Comparison of ENCODE assay signal across 21 cellular contexts in genomic region chr20:37537505-37537904, GRCh38. TPM values are rescaled to one million over a fixed set of nuclear protein-coding genes. Genes with fewer than 3 reads are reported as not detected.
A peak's percentile ranks its signal among the peaks of the same experiment; 100 is the strongest.
DNase-seq lines count a peak whose midpoint lies in the region; ATAC-seq, FAIRE-seq and TF ChIP-seq lines count a peak whose summit lies in the region.
"Had no signal": no experiment of that assay in that cellular context is flagged by ENCODE, and none has a peak within 500 bp of the region (broad histone marks: within the 10 kb centered on the region; RNA-seq: fewer than 3 reads in every experiment).

No MANE protein-coding gene starts in this region.

- H3K4me2 ChIP-seq in H9 (ENCODE audit: insufficient read depth, insufficient read length, low read length) (no peak overlapping the region), K562 (ENCODE audit: insufficient read depth, low read length) (no peak overlapping the region)

- ATAC-seq in K562: no peak
- ATAC-seq: GM12878 had no signal

- H2BK12ac ChIP-seq in H9 (ENCODE audit: insufficient read length, low read depth, low read length): no peak overlapping the region

- H3T11ph ChIP-seq in H9 (ENCODE audit: low read length): no peak overlapping the region

- DNase-seq in H9: peak; percentile 17
- DNase-seq in K562 (ENCODE audit: extremely low read depth in 1 of 4, low spot score in 3 of 4): no peak
- DNase-seq in mesenteric fat pad (ENCODE audit: low spot score): peak; percentile 47
- no peak for DNase-seq in A172 (ENCODE audit: low spot score)
- no peak for DNase-seq in activated CD4-positive, alpha-beta T cell treated with anti-CD3 and anti-CD28 coated beads, Interleukin-2, amount 50 U/mL, for 1 hour
- DNase-seq in cortex of kidney (lab: John Stamatoyannopoulos, UW): no peak
- DNase-seq: BE2C; C1 segment of cervical spinal cord; CD4-positive, CD25-positive, alpha-beta regulatory T cell; CD8-positive, alpha-beta memory T cell; COR-L47; DMS 273 treated with DMSO at 0.1 percent for 48 hours; DND-41 had no signal

- H2BK5ac ChIP-seq in H9 (ENCODE audit: insufficient read length, low read length): no peak overlapping the region

- H3K27me3 ChIP-seq in H9 (ENCODE audit: insufficient read depth, low read length): no peaks in the 10 kb centered on the region
- H3K27me3 ChIP-seq in K562 (ENCODE audit: control insufficient read depth in 2 of 2, insufficient read depth in 2 of 2, low read length in 2 of 2): no peaks in the 10 kb centered on the region; a peak in 1 of 5 replicates
- H3K27me3 ChIP-seq: BE2C had no signal

- H3K4me1 Mint-ChIP-seq in H9: peaks cover 26 to 31% of the 10 kb centered on the region in 2 experiments

- in situ Hi-C loops in K562 (cut with MboI): loop anchor here (5.0 to 10.0 kb wide), 2 partner anchors 283 to 340 kb away; no protein-coding TSS in a partner anchor

- TF ChIP-seq CTCF in H9 (conservative IDR thresholded peaks at IDR 0.05): no peak
- no peak for TF ChIP-seq CTCF in K562 (IDR thresholded peaks at IDR 0.05 in 2 of 3, conservative IDR thresholded peaks at IDR 0.05 in 1 of 3; ENCODE audit: insufficient read depth in 2 of 3, low read depth in 1 of 3, low read length in 3 of 3)

- no peaks in the 10 kb centered on the region for H3K9me1 ChIP-seq in K562 (ENCODE audit: control insufficient read depth, insufficient read depth, low read length)

- TF ChIP-seq EP300 in K562 (IDR thresholded peaks at IDR 0.05; ENCODE audit: low read length): no peak

- H3K14ac ChIP-seq in H9 (ENCODE audit: insufficient read depth, low read length): no peak overlapping the region

- H3K56ac ChIP-seq in H9 (ENCODE audit: insufficient read length, low read depth, low read length): no peak overlapping the region

- H2AFZ ChIP-seq in H9 (ENCODE audit: low read length): no peak overlapping the region
- no peak overlapping the region for H2AFZ ChIP-seq in K562 (ENCODE audit: low read depth, low read length)

- no peak overlapping the region for H3K4me3 ChIP-seq in K562
- H3K4me3 ChIP-seq: GM12878 had no signal

- H4K5ac ChIP-seq in H9 (ENCODE audit: insufficient read length, low read depth, low read length): no peak overlapping the region

- CTCF ChIA-PET in K562 (lab: Yijun Ruan, JAX; ENCODE audit: low intra/inter-chr PET ratio): no interaction called here

- H3K9me3 ChIP-seq in H9 (ENCODE audit: control insufficient read depth, low read depth, low read length) (no peaks in the 10 kb centered on the region), K562 (replicated peaks; ENCODE audit: control insufficient read depth, insufficient read depth, low read depth, low read length) (no peaks in the 10 kb centered on the region)
- H3K9me3 ChIP-seq: BE2C had no signal

- H3K27ac ChIP-seq in H9 (ENCODE audit: insufficient read length, low read depth, low read length) (no peak overlapping the region), K562 (ENCODE audit: extremely low read depth, low read depth, low read length) (no peak overlapping the region)
- H3K27ac ChIP-seq: HL-60 had no signal

- no peak overlapping the region for H4K91ac ChIP-seq in H9 (ENCODE audit: insufficient read length, low read depth, low read length)

- WGBS in H9 (ENCODE audit: extremely low coverage, insufficient read length, low lambda C conversion rate): no CpG with 5 or more reads among the region's 1 CpG
- 0% methylated on average over 1 of the region's 1 CpG for WGBS in K562 (ENCODE audit: insufficient coverage, low coverage, missing lambda C conversion rate)

- no peak for TF ChIP-seq POLR2A in K562 (conservative IDR thresholded peaks at IDR 0.05)

- H3K36me3 Mint-ChIP-seq in H9 (ENCODE audit: insufficient read depth in 1 of 3, low read depth in 3 of 3): no peaks in the 10 kb centered on the region
- H3K36me3 Mint-ChIP-seq: CD4-positive, CD25-positive, alpha-beta regulatory T cell; CD8-positive, alpha-beta memory T cell had no signal

- no peaks in the 10 kb centered on the region for H3K27me3 Mint-ChIP-seq in H9 (ENCODE audit: low read depth)

- FAIRE-seq in K562 (lab: Jason Lieb, UNC): no peak
- FAIRE-seq: A204.1, GM12878, GM19239 had no signal

- H4K20me1 ChIP-seq in H9 (ENCODE audit: control insufficient read depth, insufficient read depth, insufficient read length) (no peaks in the 10 kb centered on the region), K562 (replicated peaks; ENCODE audit: control insufficient read depth, insufficient read depth, low read length) (no peaks in the 10 kb centered on the region)

- no peak for TF ChIP-seq RAD21 in K562 (CRISPR knock-in tag; conservative IDR thresholded peaks at IDR 0.05 in 1 of 2, IDR thresholded peaks at IDR 0.05 in 1 of 2)

- no peak overlapping the region for H3K18ac ChIP-seq in H9 (ENCODE audit: insufficient read length, low read depth, low read length)

- H3K36me3 ChIP-seq in K562 (ENCODE audit: control insufficient read depth, insufficient read depth, low read length): no peaks in the 10 kb centered on the region
- H3K36me3 ChIP-seq: BE2C had no signal

- no peak overlapping the region for H2AK5ac ChIP-seq in H9 (ENCODE audit: insufficient read length, low read length)

- H2BK15ac ChIP-seq in H9 (ENCODE audit: low read depth, low read length): no peak overlapping the region

- peaks cover 2% of the 10 kb centered on the region for H3K4me1 ChIP-seq in H9 (ENCODE audit: insufficient read depth, low read length)
- peaks cover 0 to 14% of the 10 kb centered on the region in 2 experiments; a peak in 3 of 5 replicates for H3K4me1 ChIP-seq in K562 (replicated peaks in 1 of 2; ENCODE audit: control insufficient read depth in 2 of 2, insufficient read depth in 2 of 2, low read length in 2 of 2)
- H3K4me1 ChIP-seq: BE2C had no signal

- POLR2A ChIA-PET in K562 (lab: Yijun Ruan, JAX): interaction anchor here (0.6 kb wide), 1 partner anchor 358 kb away, joined by 3 read pairs; the partner anchor contains the start of genes MROH8 and RPN2

- H3K23ac ChIP-seq in H9 (ENCODE audit: insufficient read length, low read depth, low read length): no peak overlapping the region

- intact Hi-C loops in K562 (cut with micrococcal nuclease): no loop called here

- no peak overlapping the region for H2BK20ac ChIP-seq in H9 (ENCODE audit: low read depth, low read length, poor library complexity, severe bottlenecking)

- H3K79me2 ChIP-seq in H9 (ENCODE audit: insufficient read depth, low read length) (no peaks in the 10 kb centered on the region), K562 (ENCODE audit: control insufficient read depth, insufficient read depth, low read length) (no peaks in the 10 kb centered on the region)

- no TSS peak for BruUV-seq in K562 (replicated peaks; lab: Mats Ljungman, UMichigan)

- no peaks in the 10 kb centered on the region for H3K9me3 Mint-ChIP-seq in H9
- H3K9me3 Mint-ChIP-seq: CD4-positive, CD25-positive, alpha-beta regulatory T cell; CD8-positive, alpha-beta memory T cell; HFFc6 had no signal

- H3K9ac ChIP-seq in H9 (ENCODE audit: extremely low read depth, insufficient read length, low read length) (no peak overlapping the region), K562 (ENCODE audit: insufficient read depth in 1 of 2, low read depth in 2 of 2, low read length in 2 of 2) (no peak overlapping the region)

- H3K23me2 ChIP-seq in H9 (ENCODE audit: insufficient read length, low read depth, low read length, poor library complexity, severe bottlenecking): no peaks in the 10 kb centered on the region

- no peaks in the 10 kb centered on the region for H3K79me1 ChIP-seq in H9 (ENCODE audit: insufficient read depth, low read depth, low read length, poor library complexity, severe bottlenecking)

- no peak overlapping the region for H3K4ac ChIP-seq in H9 (ENCODE audit: low read depth, low read length)

- H3K27ac Mint-ChIP-seq in H9: no peak overlapping the region
- H3K27ac Mint-ChIP-seq: CD4-positive, CD25-positive, alpha-beta regulatory T cell; CD8-positive, alpha-beta memory T cell; HFFc6 had no signal

- H2BK120ac ChIP-seq in H9 (ENCODE audit: low read depth, low read length, poor library complexity, severe bottlenecking): no peak overlapping the region

- no peak overlapping the region for H3K4me3 Mint-ChIP-seq in H9
- H3K4me3 Mint-ChIP-seq: CD4-positive, CD25-positive, alpha-beta regulatory T cell; CD8-positive, alpha-beta memory T cell; HFFc6 had no signal

- H4K8ac ChIP-seq in H9 (replicated peaks; ENCODE audit: insufficient read length, low read depth, low read length): no peak overlapping the region

RNA-seq across cellular contexts. Expression of gene BLCAP, which starts 9.8 kb away (rescaled TPM):
- total RNA-seq in H9 (2021) (47.7 and 54.3 TPM in 2 replicates), K562 (2014; rRNA removed) (20.6 and 24.2 TPM in 2 replicates), K562 (2014; rRNA removed; fragmentation: Illumina TruSeq; extraction: Trizol) (19.6 and 21.0 TPM in 2 replicates), K562 (2015; rRNA removed; fragmentation: Illumina TruSeq; extraction: Trizol) (26.4 and 27.6 TPM in 2 replicates), K562 (2021) (30.1 and 34.0 TPM in 2 replicates), mesenteric fat pad (148 TPM)
- 43.7 and 53.8 TPM in 2 replicates for total RNA-seq in K562 (2011; cell fraction: chromatin; rRNA removed; ENCODE audit: low replicate concordance)
- 36.5 and 40.0 TPM in 2 replicates for total RNA-seq in K562 (2011; cell fraction: nucleolus; rRNA removed)
- total RNA-seq in K562 (2011; cell fraction: nucleoplasm; rRNA removed): 62.1 and 86.8 TPM in 2 replicates
- polyA plus RNA-seq in K562 (2011; rRNA removed) (29.6 and 41.5 TPM in 2 replicates), K562 (2014; fragmentation: Illumina TruSeq; extraction: Trizol) (31.5 and 31.9 TPM in 2 replicates), K562 (2014; fragmentation: Nextera tagmentation; extraction: Ambion mirVana) (10 to 100 TPM; 16.9 to 17.3 TPM), K562 (2014; rRNA removed) (37.1 and 38.9 TPM in 2 replicates)
- polyA plus RNA-seq in K562 (2011; cell fraction: cytosol; rRNA removed): 47.2 and 47.4 TPM in 2 replicates
- 31.4 and 37.8 TPM in 2 replicates for polyA plus RNA-seq in K562 (2011; cell fraction: nucleus; rRNA removed)
- polyA plus RNA-seq in K562 (2012): 25.2 and 30.6 TPM in 2 replicates
- 23.6 and 40.0 TPM in 2 replicates for polyA minus RNA-seq in K562 (2011; rRNA and poly(A)+ RNA removed)
- 11.2 and 17.5 TPM in 2 replicates for polyA minus RNA-seq in K562 (2011; cell fraction: cytosol; rRNA and poly(A)+ RNA removed)
- polyA minus RNA-seq in K562 (2011; cell fraction: nucleus; rRNA and poly(A)+ RNA removed): 9.4 and 10.1 TPM in 2 replicates
- 32.0 and 32.3 TPM in 2 replicates for total RNA-seq in A172 (2014; rRNA removed; shearing (Covaris generic))

RNA-seq across cellular contexts. Expression of gene NNAT, which starts 16.5 kb away (rescaled TPM):
- total RNA-seq in H9 (2021): 42.5 and 43.1 TPM in 2 replicates
- not detected in 2 replicates for total RNA-seq in K562 (2011; cell fraction: chromatin; rRNA removed; ENCODE audit: low replicate concordance)
- total RNA-seq in K562 (2011; cell fraction: nucleolus; rRNA removed): not detected in 2 replicates
- total RNA-seq in K562 (2011; cell fraction: nucleoplasm; rRNA removed): not detected in 2 replicates
- total RNA-seq in K562 (2014; rRNA removed): not detected in 2 replicates
- total RNA-seq in K562 (2014; rRNA removed; fragmentation: Illumina TruSeq; extraction: Trizol): not detected in 2 replicates
- not detected in 2 replicates for total RNA-seq in K562 (2015; rRNA removed; fragmentation: Illumina TruSeq; extraction: Trizol)
- 0.13 TPM in 1 of 2 replicates, not detected in the other for total RNA-seq in K562 (2021)
- polyA plus RNA-seq in K562 (2011; rRNA removed): not detected in 2 replicates
- not detected in 2 replicates for polyA plus RNA-seq in K562 (2011; cell fraction: cytosol; rRNA removed)
- not detected in 2 replicates for polyA plus RNA-seq in K562 (2011; cell fraction: nucleus; rRNA removed)
- 0.34 and 0.64 TPM in 2 replicates for polyA plus RNA-seq in K562 (2012)
- not detected in 2 replicates for polyA plus RNA-seq in K562 (2014; fragmentation: Illumina TruSeq; extraction: Trizol)
- not detected for polyA plus RNA-seq in K562 (2014; fragmentation: Nextera tagmentation; extraction: Ambion mirVana)
- polyA plus RNA-seq in K562 (2014; rRNA removed): not detected in 2 replicates
- not detected in 2 replicates for polyA minus RNA-seq in K562 (2011; rRNA and poly(A)+ RNA removed)
- not detected in 2 replicates for polyA minus RNA-seq in K562 (2011; cell fraction: cytosol; rRNA and poly(A)+ RNA removed)
- not detected in 2 replicates for polyA minus RNA-seq in K562 (2011; cell fraction: nucleus; rRNA and poly(A)+ RNA removed)
- 27.3 TPM for total RNA-seq in mesenteric fat pad
- not detected in 2 replicates for total RNA-seq in A172 (2014; rRNA removed; shearing (Covaris generic))
- total RNA-seq: CD4-positive, CD25-positive, alpha-beta regulatory T cell; G401; GM12878; H4; HFFc6; HT1080 had no signal
- polyA plus RNA-seq: CD4-positive, CD25-positive, alpha-beta regulatory T cell; CD8-positive, alpha-beta memory T cell had no signal

Comparison
In these comparisons a context has a peak if more than half of its experiments do, and no peak if none do; other contexts are left out.
1. DNase-seq: peak in H9 (single experiment) and mesenteric fat pad (single experiment); none in K562 (0 of 4), A172 (single experiment), activated CD4-positive, alpha-beta T cell treated with anti-CD3 and anti-CD28 coated beads, Interleukin-2, amount 50 U/mL, for 1 hour (single experiment) and cortex of kidney (single experiment).
2. RNA of gene NNAT, which starts 16.5 kb away (total RNA-seq): 42.5 to 43.1 TPM in H9 and 27.3 TPM in mesenteric fat pad (single experiment); 0.13 TPM in K562 and not detected in A172; every median in the first group is over 10 times any median in the second.